Comparison of ENCODE assay signal across 8 cellular contexts in the genomic region with DNA sequence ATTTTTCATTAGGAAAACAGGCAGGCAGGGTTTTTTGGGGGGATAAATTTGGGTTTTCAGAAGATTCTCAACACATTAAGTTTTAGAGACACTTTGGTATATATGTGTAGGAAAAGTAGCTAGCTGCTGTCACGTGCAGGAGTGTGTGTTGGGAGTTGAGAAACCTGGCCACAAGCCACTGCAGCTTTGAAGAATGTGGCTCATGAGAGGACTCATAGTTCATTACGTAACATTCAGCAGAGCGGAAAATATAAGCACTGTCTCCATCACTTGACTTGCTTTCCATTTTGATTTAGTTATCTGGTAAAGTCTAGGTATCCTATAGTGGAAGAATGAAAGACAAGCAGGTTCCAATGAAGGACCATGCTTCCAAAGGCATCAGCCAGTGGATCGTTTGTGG.
DNase-seq lines count a peak whose midpoint lies in the region.

No MANE protein-coding gene starts in this region.

- H3K4me1 ChIP-seq in adipocyte (ENCODE audit: control insufficient read depth, insufficient read depth, low read length), result peaks cover 30% of the 10 kb centered on the region

- H3K4me3 ChIP-seq in adipocyte (ENCODE audit: low read length), result no peak overlapping the region

- H3K9ac ChIP-seq in adipocyte (ENCODE audit: low read length), result no peak overlapping the region

- peak; percentile 54 for DNase-seq in GM03348 (ENCODE audit: low spot score)
- DNase-seq in Kasumi-1 (lab: John Stamatoyannopoulos, UW), result peak; percentile 92 to 93
- peak; percentile 67 for DNase-seq in adipocyte (ENCODE audit: low read depth)
- DNase-seq in stimulated activated naive CD4-positive, alpha-beta T cell treated with Interleukin-2 at 50 U/mL for 16 hours (lab: John Stamatoyannopoulos, UW), result peak; percentile 16
- DNase-seq in D341Med (ENCODE audit: low spot score), result no peak
- no peak for DNase-seq in NCI-H345 (lab: John Stamatoyannopoulos, UW)
- no peak for DNase-seq in UCSD-AML1 (lab: John Stamatoyannopoulos, UW; ENCODE audit: unreplicated experiment)

- H3K27me3 ChIP-seq in adipocyte (replicated peaks; ENCODE audit: control insufficient read depth, insufficient read depth, low read length), result no peaks in the 10 kb centered on the region
- no peaks in the 10 kb centered on the region for H3K27me3 ChIP-seq in layer of hippocampus (ENCODE audit: control insufficient read depth, insufficient read depth, low read length)

- H3K9me3 ChIP-seq in adipocyte (ENCODE audit: control insufficient read depth, low read length), result no peaks in the 10 kb centered on the region

- H3K36me3 ChIP-seq in adipocyte (ENCODE audit: control insufficient read depth, insufficient read depth, low read length, severe bottlenecking), result no peaks in the 10 kb centered on the region

- peak overlapping the region; percentile 67 for H3K27ac ChIP-seq in layer of hippocampus (ENCODE audit: low read depth, low read length)

Comparison
In these comparisons a context has a peak if more than half of its experiments do, and no peak if none do; other contexts are left out.
1. DNase-seq: peak in GM03348 (single experiment), Kasumi-1 (2 of 2), adipocyte (single experiment) and stimulated activated naive CD4-positive, alpha-beta T cell treated with Interleukin-2 at 50 U/mL for 16 hours (single experiment); none in D341Med (single experiment), NCI-H345 (single experiment) and UCSD-AML1 (single experiment).